Comparison of ENCODE assay signal across 1 cellular context in genomic region chr9:981491-981898, GRCh38.
TF ChIP-seq lines count a peak whose summit lies in the region.

No MANE protein-coding gene starts in this region.

TF ChIP-seq in GM23338, 12 proteins besides CTCF, POLR2A, EP300 and RAD21 (continued from another document):
- TF ChIP-seq ZNF462 (CRISPR knock-in tag; IDR thresholded peaks at IDR 0.05) (no peak), JUNB (IDR thresholded peaks at IDR 0.05; ENCODE audit: unreplicated experiment) (no peak), ZNF114 (CRISPR knock-in tag; IDR thresholded peaks at IDR 0.05) (no peak), POLR2AphosphoS5 (IDR thresholded peaks at IDR 0.05; ENCODE audit: low read depth) (no peak), EZH2 (IDR thresholded peaks at IDR 0.05; ENCODE audit: low read depth, unreplicated experiment) (no peak), REST (IDR thresholded peaks at IDR 0.05; ENCODE audit: unreplicated experiment) (no peak)
